In the genomic region with DNA sequence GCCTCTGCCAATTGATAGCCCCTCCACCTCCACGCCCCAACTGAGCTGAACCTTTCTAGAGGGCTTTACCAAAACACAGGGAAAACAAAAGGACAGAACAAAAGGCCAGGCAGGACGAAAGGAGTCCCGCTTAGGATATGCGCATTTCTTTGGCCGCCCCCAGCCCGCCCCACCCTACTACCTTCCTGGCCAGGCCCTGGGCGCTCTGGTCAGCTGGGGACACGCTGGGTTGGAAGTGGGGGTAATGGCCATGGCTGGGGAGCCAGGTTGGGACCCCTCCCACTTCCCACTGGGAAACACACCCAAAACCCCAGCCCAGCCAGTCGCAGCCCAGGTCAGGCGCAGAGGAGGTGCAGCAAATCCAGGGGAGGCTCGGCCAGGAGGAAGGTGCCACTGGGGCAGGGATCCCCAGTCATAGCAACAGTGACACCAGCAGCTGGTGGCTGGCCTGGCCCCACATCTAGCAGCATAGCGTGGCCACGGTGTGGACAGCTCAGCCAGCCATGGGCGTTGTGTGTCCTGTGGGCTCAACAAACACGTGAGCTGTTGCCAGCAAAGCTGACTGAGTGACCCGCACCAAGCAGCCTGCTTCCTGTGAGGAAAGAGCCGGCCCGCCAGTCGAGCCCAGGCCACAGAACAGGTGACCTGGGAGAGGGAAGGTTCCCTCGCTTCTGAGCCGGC, we compare ENCODE assay signal across 18 cellular contexts. TPM values are rescaled to one million over a fixed set of nuclear protein-coding genes. Genes with fewer than 3 reads are reported as not detected.
DNase-seq lines count a peak whose midpoint lies in the region; ATAC-seq, FAIRE-seq and TF ChIP-seq lines count a peak whose summit lies in the region.
"Had no signal": no experiment of that assay in that cellular context is flagged by ENCODE, and none has a peak within 500 bp of the region (broad histone marks: within the 10 kb centered on the region; RNA-seq: fewer than 3 reads in every experiment).

No MANE protein-coding gene starts in this region.

- peaks cover 17% of the 10 kb centered on the region for H3K9me3 ChIP-seq in NT2/D1 (ENCODE audit: insufficient read depth, low read length)
- no peaks in the 10 kb centered on the region for H3K9me3 ChIP-seq in gastroesophageal sphincter
- no peaks in the 10 kb centered on the region for H3K9me3 ChIP-seq in HepG2 (ENCODE audit: low read length)
- H3K9me3 ChIP-seq: ovary had no signal

- in situ Hi-C loops in HepG2 (cut with HindIII; ENCODE audit: extremely low pct_ligation_motif_present, low pct_unique_long_range_greater_than_20kb), result no loop called here

- no peaks in the 10 kb centered on the region for H3K79me2 ChIP-seq in HepG2 (ENCODE audit: insufficient read depth, low read length)

- no peak overlapping the region for H3K27ac Mint-ChIP-seq in effector memory CD8-positive, alpha-beta T cell
- H3K27ac Mint-ChIP-seq: activated CD8-positive, alpha-beta memory T cell treated with anti-CD3 and anti-CD28 coated beads, Interleukin-2, amount 10 ng/mL, durations not matched to agents 7 days and 5 days; activated T-helper 2 cell treated with anti-CD3 and anti-CD28 coated beads, Interferon-gamma antibody, Interleukin-2, Interleukin-4, amounts not matched to agents 10 μg/mL and 5 μg/mL and 100 μg/mL, durations not matched to agents 14 hours and 24 hours and 36 hours had no signal

- no peak for TF ChIP-seq POLR2A in gastroesophageal sphincter (IDR thresholded peaks at IDR 0.05)
- TF ChIP-seq POLR2A in HepG2 (IDR thresholded peaks at IDR 0.05; ENCODE audit: insufficient read depth in 1 of 2, low read depth in 2 of 2, low read length in 2 of 2), result no peak

- H3K27ac ChIP-seq in gastroesophageal sphincter (no peak overlapping the region), HepG2 (ENCODE audit: extremely low read length, insufficient read depth, low read length) (no peak overlapping the region), temporal lobe (ENCODE audit: low read depth, low read length) (peak overlapping the region; percentile 80)
- H3K27ac ChIP-seq: SK-N-MC had no signal

- no peaks in the 10 kb centered on the region for H3K36me3 Mint-ChIP-seq in effector memory CD8-positive, alpha-beta T cell (ENCODE audit: insufficient read depth)
- H3K36me3 Mint-ChIP-seq: activated CD8-positive, alpha-beta memory T cell treated with anti-CD3 and anti-CD28 coated beads, Interleukin-2, amount 10 ng/mL, durations not matched to agents 7 days and 5 days had no signal

- intact Hi-C loops in HepG2 (cut with micrococcal nuclease; ENCODE audit: unreplicated experiment), result no loop called here

- DNase-seq in NT2/D1 (ENCODE audit: low read depth, low spot score) (peak; percentile 86), HepG2 (ENCODE audit: low spot score) (no peak), GM19238 (ENCODE audit: insufficient read length, low spot score) (no peak)
- no peak for DNase-seq in effector memory CD8-positive, alpha-beta T cell
- DNase-seq: activated CD4-positive, alpha-beta T cell treated with anti-CD3 and anti-CD28 coated beads for 1 hour; activated CD8-positive, alpha-beta memory T cell treated with anti-CD3 and anti-CD28 coated beads, Interleukin-2, amount 10 ng/mL, durations not matched to agents 7 days and 5 days; AML-193; Calu3; left colon; NCI-H1417; NCI-H748 treated with DMSO at 0.1 percent for 48 hours; ovary; stimulated activated CD4-positive, alpha-beta T cell treated with anti-CD3 and anti-CD28 coated beads, Interleukin-2, amount 100 ng/mL, for 48 hours had no signal

- peaks cover 0 to 2% of the 10 kb centered on the region in 2 donors for H3K4me1 Mint-ChIP-seq in effector memory CD8-positive, alpha-beta T cell (ENCODE audit: low read depth in 2 of 2)
- H3K4me1 Mint-ChIP-seq: activated CD8-positive, alpha-beta memory T cell treated with anti-CD3 and anti-CD28 coated beads, Interleukin-2, amount 10 ng/mL, durations not matched to agents 7 days and 5 days had no signal

- FAIRE-seq in HepG2 (lab: Jason Lieb, UNC), result no peak

- no peaks in the 10 kb centered on the region for H4K20me1 ChIP-seq in HepG2 (ENCODE audit: insufficient read depth, low read length)

- CTCF ChIA-PET in HepG2 (lab: Yijun Ruan, JAX; ENCODE audit: low intra/inter-chr PET ratio, low total read pairs), result no interaction called here

- H3K4me3 Mint-ChIP-seq in effector memory CD8-positive, alpha-beta T cell, result no peak overlapping the region
- H3K4me3 Mint-ChIP-seq: activated CD8-positive, alpha-beta memory T cell treated with anti-CD3 and anti-CD28 coated beads, Interleukin-2, amount 10 ng/mL, durations not matched to agents 7 days and 5 days had no signal

- POLR2A ChIA-PET in HepG2 (lab: Yijun Ruan, JAX), result no interaction called here

- no peaks in the 10 kb centered on the region for H3K27me3 ChIP-seq in NT2/D1 (ENCODE audit: insufficient read depth, insufficient read length)
- H3K27me3 ChIP-seq in gastroesophageal sphincter, result no peaks in the 10 kb centered on the region
- no peaks in the 10 kb centered on the region for H3K27me3 ChIP-seq in HepG2 (ENCODE audit: control insufficient read depth in 1 of 2, insufficient read depth in 2 of 2, low read length in 2 of 2)
- H3K27me3 ChIP-seq: ovary had no signal

- no peak for TF ChIP-seq RAD21 in HepG2 (CRISPR knock-in tag; IDR thresholded peaks at IDR 0.05)

- peak overlapping the region; percentile 73 for H3K9ac ChIP-seq in NT2/D1 (ENCODE audit: insufficient read length, low read depth)
- H3K9ac ChIP-seq in HepG2 (ENCODE audit: insufficient read depth, low read depth, low read length), result no peak overlapping the region

- H3K4me1 ChIP-seq in NT2/D1 (ENCODE audit: insufficient read depth, insufficient read length) (peaks cover 34% of the 10 kb centered on the region), gastroesophageal sphincter (no peaks in the 10 kb centered on the region), HepG2 (ENCODE audit: insufficient read depth, low read length) (peaks cover 4% of the 10 kb centered on the region)

- no peaks in the 10 kb centered on the region for H3K36me3 ChIP-seq in NT2/D1 (ENCODE audit: insufficient read depth, insufficient read length, low read length)
- H3K36me3 ChIP-seq in gastroesophageal sphincter, result peaks cover 0 to 42% of the 10 kb centered on the region in 2 donors
- H3K36me3 ChIP-seq in HepG2 (replicated peaks in 1 of 2; ENCODE audit: control insufficient read depth in 1 of 2, insufficient read depth in 2 of 2, low read length in 2 of 2), result no peaks in the 10 kb centered on the region
- H3K36me3 ChIP-seq: ovary had no signal

- peak; percentile 59 for ATAC-seq in gastroesophageal sphincter
- peak; percentile 12; the same call in 2 of the 3 replicates for ATAC-seq in HepG2
- no peak for ATAC-seq in effector memory CD8-positive, alpha-beta T cell (replicated peaks)
- ATAC-seq in GM19467 (IDR thresholded peaks at IDR 0.05; ENCODE audit: unreplicated experiment), result no peak
- ATAC-seq: activated CD8-positive, alpha-beta memory T cell treated with anti-CD3 and anti-CD28 coated beads, Interleukin-2, amount 10 ng/mL, durations not matched to agents 7 days and 5 days; left colon had no signal

- no TSS peak for BruUV-seq in HepG2 (replicated peaks; lab: Mats Ljungman, UMichigan)

- no peaks in the 10 kb centered on the region for H3K27me3 Mint-ChIP-seq in effector memory CD8-positive, alpha-beta T cell
- H3K27me3 Mint-ChIP-seq: activated CD8-positive, alpha-beta memory T cell treated with anti-CD3 and anti-CD28 coated beads, Interleukin-2, amount 10 ng/mL, durations not matched to agents 7 days and 5 days had no signal

- H2AFZ ChIP-seq in HepG2 (ENCODE audit: low read length), result no peak overlapping the region

- TF ChIP-seq EP300 in gastroesophageal sphincter (IDR thresholded peaks at IDR 0.05) (no peak), HepG2 (IDR thresholded peaks at IDR 0.05; ENCODE audit: low read depth in 2 of 2, low read length in 2 of 2) (no peak), HepG2 (CRISPR knock-in tag; IDR thresholded peaks at IDR 0.05; ENCODE audit: borderline replicate concordance) (no peak)

- H3K4me3 ChIP-seq in NT2/D1 (ENCODE audit: insufficient read length, low read depth), result no peak overlapping the region
- H3K4me3 ChIP-seq in gastroesophageal sphincter, result no peak overlapping the region
- H3K4me3 ChIP-seq in HepG2 (replicated peaks in 1 of 3; ENCODE audit: insufficient read depth in 1 of 3, low read depth in 2 of 3, low read length in 3 of 3), result no peak overlapping the region
- H3K4me3 ChIP-seq: ovary, SK-N-MC had no signal

- H3K9me3 Mint-ChIP-seq in effector memory CD8-positive, alpha-beta T cell, result no peaks in the 10 kb centered on the region
- H3K9me3 Mint-ChIP-seq: activated T-helper 2 cell treated with anti-CD3 and anti-CD28 coated beads, Interferon-gamma antibody, Interleukin-2, Interleukin-4, amounts not matched to agents 10 μg/mL and 5 μg/mL and 100 μg/mL, durations not matched to agents 14 hours and 24 hours and 36 hours had no signal

- no peak overlapping the region for H3K4me2 ChIP-seq in HepG2 (ENCODE audit: low read depth, low read length)

- TF ChIP-seq CTCF in gastroesophageal sphincter (IDR thresholded peaks at IDR 0.05), result no peak
- no peak for TF ChIP-seq CTCF in HepG2 (CRISPR knock-in tag; IDR thresholded peaks at IDR 0.05)

- WGBS in gastroesophageal sphincter (ENCODE audit: low coverage in 1 of 2), 2 donors, result no CpG with 5 or more reads among the region's 21 CpGs
- 92% methylated on average over 10 of the region's 21 CpGs for WGBS in HepG2 (ENCODE audit: low lambda C conversion rate)

RNA-seq across cellular contexts. Expression of a gene that starts 24.6 kb away (rescaled TPM):
- 1 to 10 TPM; 3.0 to 5.7 (median 3.6) TPM for total RNA-seq in gastroesophageal sphincter
- total RNA-seq in HepG2 (2016; rRNA removed; fragmentation: Illumina TruSeq; extraction: Trizol), result 0.24 TPM in 1 of 2 replicates, not detected in the other
- total RNA-seq in HepG2 (2016; cell fraction: cytosol; rRNA removed; fragmentation: Illumina TruSeq; extraction: Trizol; ENCODE audit: low read depth), result 0.18 TPM in 1 of 2 replicates, not detected in the other
- total RNA-seq in HepG2 (2016; cell fraction: insoluble cytoplasmic fraction; rRNA removed; fragmentation: Illumina TruSeq; extraction: Trizol), result 0.13 and 0.24 TPM in 2 replicates
- total RNA-seq in HepG2 (2016; cell fraction: membrane; rRNA removed; fragmentation: Illumina TruSeq; extraction: Trizol), result 0.07 and 0.19 TPM in 2 replicates
- 0.28 and 0.59 TPM in 2 replicates for total RNA-seq in HepG2 (2016; cell fraction: nucleus; rRNA removed; fragmentation: Illumina TruSeq; extraction: Trizol)
- polyA plus RNA-seq in HepG2 (2011; rRNA removed), result 0.04 and 0.12 TPM in 2 replicates
- polyA plus RNA-seq in HepG2 (2011; cell fraction: cytosol; rRNA removed), result 0.12 and 0.30 TPM in 2 replicates
- 0.21 and 0.24 TPM in 2 replicates for polyA plus RNA-seq in HepG2 (2011; cell fraction: nucleus; rRNA removed)
- polyA plus RNA-seq in HepG2 (2012), result 0.07 TPM in 1 of 2 replicates, not detected in the other
- 0.03 and 0.06 TPM in 2 replicates for polyA plus RNA-seq in HepG2 (2016; cell fraction: cytosol; fragmentation: Illumina TruSeq; extraction: Trizol; ENCODE audit: low read depth)
- 0.20 TPM in 1 of 2 replicates, not detected in the other for polyA plus RNA-seq in HepG2 (2016; cell fraction: insoluble cytoplasmic fraction; fragmentation: Illumina TruSeq; extraction: Trizol; ENCODE audit: low read depth)
- polyA plus RNA-seq in HepG2 (2016; cell fraction: membrane; fragmentation: Illumina TruSeq; extraction: Trizol; ENCODE audit: low read depth), result 0.10 and 0.13 TPM in 2 replicates
- 0.40 and 0.51 TPM in 2 replicates for polyA plus RNA-seq in HepG2 (2016; cell fraction: nucleus; fragmentation: Illumina TruSeq; extraction: Trizol; ENCODE audit: insufficient read depth, low read depth)
- polyA minus RNA-seq in HepG2 (2011; rRNA and poly(A)+ RNA removed; ENCODE audit: low replicate concordance), result 0.09 and 1.4 TPM in 2 replicates
- polyA minus RNA-seq in HepG2 (2011; cell fraction: cytosol; rRNA and poly(A)+ RNA removed), result 0.35 and 0.59 TPM in 2 replicates
- polyA minus RNA-seq in HepG2 (2011; cell fraction: nucleus; rRNA and poly(A)+ RNA removed), result 0.64 TPM in 1 of 2 replicates, not detected in the other
- total RNA-seq in temporal lobe, result 0.98 TPM

Comparison
In these comparisons a context has a peak if more than half of its experiments do, and no peak if none do; other contexts are left out.
1. ATAC-seq: peak in gastroesophageal sphincter (single experiment) and HepG2 (single experiment); none in effector memory CD8-positive, alpha-beta T cell (single experiment) and GM19467 (single experiment).